In the genomic region with DNA sequence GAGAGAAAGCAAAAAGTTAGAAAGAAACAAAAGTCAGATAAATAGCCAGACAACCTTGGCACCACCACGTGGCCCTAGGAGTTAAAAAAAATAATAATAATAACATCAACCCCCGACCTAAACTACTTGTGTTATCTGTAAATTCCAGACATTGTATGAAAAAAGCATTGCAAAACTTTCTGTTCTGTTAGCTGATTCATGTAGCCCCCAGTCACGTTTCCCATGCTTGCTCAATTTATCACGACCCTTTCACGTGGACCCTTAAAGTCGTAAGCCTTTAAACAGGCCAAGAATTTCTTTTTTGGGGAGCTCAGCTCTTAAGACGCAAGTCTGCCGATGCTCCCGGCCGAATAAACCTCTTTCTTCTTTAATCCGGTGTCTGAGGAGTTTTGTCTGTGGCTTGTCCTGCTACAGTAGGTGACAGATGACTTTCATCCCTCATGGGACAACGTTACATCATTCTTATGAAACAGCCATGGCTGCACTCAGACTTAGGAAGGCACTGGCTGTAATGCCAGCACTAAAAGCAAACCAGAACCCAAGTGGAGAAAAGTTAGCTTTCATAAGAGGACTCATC, we compare ENCODE assay signal across 8 cellular contexts. TPM values are rescaled to one million over a fixed set of nuclear protein-coding genes. Genes with fewer than 3 reads are reported as not detected.
DNase-seq lines count a peak whose midpoint lies in the region; ATAC-seq and TF ChIP-seq lines count a peak whose summit lies in the region.

No MANE protein-coding gene starts in this region.

- intact Hi-C loops in prostate gland (cut with DNase I), result no loop called here

- no peak for TF ChIP-seq CTCF in foreskin keratinocyte (conservative IDR thresholded peaks at IDR 0.05)
- no peak for TF ChIP-seq CTCF in prostate gland (IDR thresholded peaks at IDR 0.05)

- H3K27ac ChIP-seq in foreskin keratinocyte, result peak overlapping the region; percentile 59
- H3K27ac ChIP-seq in prostate gland, result peak overlapping the region; percentile 92 to 93

- H3K9me3 ChIP-seq in prostate gland, result no peaks in the 10 kb centered on the region

- TF ChIP-seq POLR2A in prostate gland (IDR thresholded peaks at IDR 0.05), result no peak

- DNase-seq in DMS53 treated with DMSO at 0.1 percent for 48 hours (lab: John Stamatoyannopoulos, UW; ENCODE audit: unreplicated experiment) (peak; percentile 42), HT1080 (ENCODE audit: low read depth) (peak; percentile 8), foreskin keratinocyte (no peak), prostate gland (ENCODE audit: low spot score) (no peak), NCI-H1930 (lab: John Stamatoyannopoulos, UW) (no peak), COR-L47 (lab: John Stamatoyannopoulos, UW) (no peak)
- peak; percentile 25 for DNase-seq in activated CD4-positive, alpha-beta T cell treated with anti-CD3 and anti-CD28 coated beads for 48 hours

- no peaks in the 10 kb centered on the region for H3K27me3 ChIP-seq in foreskin keratinocyte
- H3K27me3 ChIP-seq in prostate gland (replicated peaks; ENCODE audit: insufficient read depth), result no peaks in the 10 kb centered on the region

- H3K4me1 ChIP-seq in foreskin keratinocyte (peaks cover 21% of the 10 kb centered on the region), prostate gland (replicated peaks) (peaks cover 16% of the 10 kb centered on the region)

- WGBS in prostate gland, result 13% methylated on average over 12 of the region's 12 CpGs

- H3K4me3 ChIP-seq in prostate gland, result peak overlapping the region; percentile 67 to 97

- peak; percentile 24 for ATAC-seq in GM21390 (IDR thresholded peaks at IDR 0.05; ENCODE audit: unreplicated experiment)
- ATAC-seq in foreskin keratinocyte, result peak; percentile 18

- H3K36me3 ChIP-seq in prostate gland, result no peaks in the 10 kb centered on the region

RNA-seq across cellular contexts. Expression of a gene that starts 0.5 kb away (rescaled TPM):
- 16.6 and 20.4 TPM in 2 replicates for total RNA-seq in HT1080 (2014; rRNA removed; shearing (Covaris generic))
- 14.4 and 17.9 TPM in 2 replicates for polyA plus RNA-seq in HT1080 (2015; cell fraction: cytosol; rRNA removed)
- 30.8 and 40.1 TPM in 2 replicates for polyA plus RNA-seq in HT1080 (2015; cell fraction: nucleus; rRNA removed)
- total RNA-seq in foreskin keratinocyte (11.5 and 17.8 TPM in 2 replicates), prostate gland (10 to 100 TPM; 65.7 to 75.4 TPM)
- polyA plus RNA-seq in foreskin keratinocyte, result 10.4 and 12.9 TPM in 2 replicates

RNA-seq across cellular contexts. Expression of a gene that starts 0.6 kb away (rescaled TPM):
- total RNA-seq in HT1080 (2014; rRNA removed; shearing (Covaris generic)), result 13.0 and 13.1 TPM in 2 replicates
- polyA plus RNA-seq in HT1080 (2015; cell fraction: cytosol; rRNA removed), result 8.1 and 8.3 TPM in 2 replicates
- 24.7 and 37.8 TPM in 2 replicates for polyA plus RNA-seq in HT1080 (2015; cell fraction: nucleus; rRNA removed)
- total RNA-seq in foreskin keratinocyte (12.1 and 12.9 TPM in 2 replicates), prostate gland (10 to 100 TPM; 35.2 to 63.9 TPM)
- 7.1 and 7.4 TPM in 2 replicates for polyA plus RNA-seq in foreskin keratinocyte

Comparison
In these comparisons a context has a peak if more than half of its experiments do, and no peak if none do; other contexts are left out.
1. DNase-seq: peak in DMS53 treated with DMSO at 0.1 percent for 48 hours (single experiment), HT1080 (single experiment) and activated CD4-positive, alpha-beta T cell treated with anti-CD3 and anti-CD28 coated beads for 48 hours (single experiment); none in foreskin keratinocyte (0 of 2), prostate gland (single experiment), NCI-H1930 (0 of 2) and COR-L47 (single experiment).